In the genomic region with DNA sequence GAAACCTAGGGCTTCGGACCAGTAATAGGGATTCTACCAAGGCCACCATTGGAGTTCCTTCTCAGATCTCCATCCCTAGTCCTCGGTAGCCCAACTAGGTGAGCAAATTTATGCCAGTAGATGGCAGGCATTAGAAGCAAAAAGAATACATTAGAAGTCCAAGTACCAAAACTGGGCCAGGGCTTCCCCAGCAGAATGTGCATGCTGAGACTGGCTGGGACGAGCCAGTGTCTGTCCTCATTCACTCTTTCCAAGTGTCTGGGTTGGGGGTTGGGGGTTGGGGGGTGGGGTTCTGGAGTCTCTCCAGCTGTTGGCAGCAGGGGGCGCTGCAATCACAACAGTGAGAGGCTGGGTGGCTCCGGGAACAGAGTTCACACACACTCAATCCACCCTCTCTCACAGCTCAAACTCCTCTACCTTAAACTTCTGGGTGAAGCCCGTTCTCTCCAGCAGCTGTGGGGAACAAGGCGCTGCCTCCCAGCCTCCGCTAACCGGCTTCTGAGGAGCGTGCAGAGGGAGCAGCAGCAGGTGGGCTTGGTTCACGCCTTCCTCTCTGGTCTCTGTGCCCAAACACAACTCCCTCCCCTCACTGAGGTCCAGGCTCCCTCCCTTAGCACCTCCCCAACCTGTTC, we compare ENCODE assay signal across 9 cellular contexts. TPM values are rescaled to one million over a fixed set of nuclear protein-coding genes. Genes with fewer than 3 reads are reported as not detected.
DNase-seq lines count a peak whose midpoint lies in the region; ATAC-seq and TF ChIP-seq lines count a peak whose summit lies in the region.
"Had no signal": no experiment of that assay in that cellular context is flagged by ENCODE, and none has a peak within 500 bp of the region (broad histone marks: within the 10 kb centered on the region; RNA-seq: fewer than 3 reads in every experiment).

No MANE protein-coding gene starts in this region.

- H4K91ac ChIP-seq in neuronal stem cell (ENCODE audit: low read depth, low read length, poor library complexity), result no peak overlapping the region

- H3K4ac ChIP-seq in neuronal stem cell (ENCODE audit: low read length), result no peak overlapping the region

- WGBS in neuronal stem cell (ENCODE audit: extremely low coverage in 2 of 2, insufficient read length in 2 of 2, insufficient replicate concordance in 1 of 2), 2 donors, result no CpG with 5 or more reads among the region's 11 CpGs

- peak; percentile 44 for DNase-seq in NCI-H2081 (lab: John Stamatoyannopoulos, UW)
- no peak for DNase-seq in NCI-H2081 treated with DMSO at 0.1 percent for 48 hours (lab: John Stamatoyannopoulos, UW)
- peak; percentile 68 for DNase-seq in NCI-H146 (lab: John Stamatoyannopoulos, UW)
- peak; percentile 43 for DNase-seq in activated CD4-positive, alpha-beta memory T cell treated with anti-CD3 and anti-CD28 coated beads, Interleukin-2, amount 10 ng/mL, durations not matched to agents 7 days and 5 days
- DNase-seq in erythroblast (lab: John Stamatoyannopoulos, UW), result peak; percentile 35 to 51
- peak; percentile 47 for DNase-seq in neuronal stem cell (ENCODE audit: low spot score)
- DNase-seq in sciatic nerve (ENCODE audit: low spot score), result no peak
- DNase-seq in SIG-M5 (lab: John Stamatoyannopoulos, UW), result no peak

- H3K18ac ChIP-seq in neuronal stem cell (ENCODE audit: low read length), result peak overlapping the region; percentile 78

- H3K9me3 ChIP-seq in neuronal stem cell (replicated peaks in 1 of 2; ENCODE audit: control insufficient read depth in 2 of 2, insufficient read depth in 1 of 2, low read depth in 1 of 2, low read length in 2 of 2), result no peaks in the 10 kb centered on the region

- no peak overlapping the region for H3K27ac Mint-ChIP-seq in activated CD4-positive, alpha-beta memory T cell treated with anti-CD3 and anti-CD28 coated beads, Interleukin-2, amount 10 ng/mL, durations not matched to agents 7 days and 5 days

- peak overlapping the region; percentile 21 for H2AFZ ChIP-seq in neuronal stem cell (ENCODE audit: low read length)

- peak overlapping the region; percentile 25 for H2BK15ac ChIP-seq in neuronal stem cell (ENCODE audit: low read length)

- H3K4me2 ChIP-seq in neuronal stem cell (ENCODE audit: insufficient read depth, low read length, poor library complexity, severe bottlenecking), result peak overlapping the region; percentile 47

- no peaks in the 10 kb centered on the region for H3K4me1 Mint-ChIP-seq in activated CD4-positive, alpha-beta memory T cell treated with anti-CD3 and anti-CD28 coated beads, Interleukin-2, amount 10 ng/mL, durations not matched to agents 7 days and 5 days
- H3K4me1 Mint-ChIP-seq: CD8-positive, alpha-beta memory T cell had no signal

- no peak overlapping the region for H3K14ac ChIP-seq in neuronal stem cell (ENCODE audit: low read length)

- H3K27ac ChIP-seq in neuronal stem cell (replicated peaks; ENCODE audit: low read length), result no peak overlapping the region

- no peak overlapping the region for H3K4me3 ChIP-seq in neuronal stem cell (ENCODE audit: low read length in 2 of 2)

- H2BK120ac ChIP-seq in neuronal stem cell (ENCODE audit: low read depth, low read length), result no peak overlapping the region

- H3K23ac ChIP-seq in neuronal stem cell (ENCODE audit: low read depth, low read length, poor library complexity), result no peak overlapping the region

- no peaks in the 10 kb centered on the region for H3K36me3 Mint-ChIP-seq in activated CD4-positive, alpha-beta memory T cell treated with anti-CD3 and anti-CD28 coated beads, Interleukin-2, amount 10 ng/mL, durations not matched to agents 7 days and 5 days (ENCODE audit: low read depth)
- H3K36me3 Mint-ChIP-seq: CD8-positive, alpha-beta memory T cell had no signal

- peaks cover 0 to 3% of the 10 kb centered on the region in 2 donors for H3K4me1 ChIP-seq in neuronal stem cell (ENCODE audit: control insufficient read depth in 2 of 2, insufficient read depth in 1 of 2, low read depth in 1 of 2, low read length in 2 of 2)

- H3K27me3 ChIP-seq in neuronal stem cell (ENCODE audit: control insufficient read depth in 3 of 3, insufficient read depth in 3 of 3, low read depth in 1 of 3, low read length in 3 of 3), result peaks cover 0 to 10% (median 0%) of the 10 kb centered on the region in 3 experiments

- no peak for ATAC-seq in sciatic nerve

- no peaks in the 10 kb centered on the region for H3K79me1 ChIP-seq in neuronal stem cell (ENCODE audit: low read depth, low read length)

- no peaks in the 10 kb centered on the region for H3K36me3 ChIP-seq in neuronal stem cell (replicated peaks in 1 of 2; ENCODE audit: control insufficient read depth in 2 of 2, insufficient read depth in 2 of 2, low read length in 2 of 2)

- H3K9ac ChIP-seq in neuronal stem cell (ENCODE audit: low read depth, low read length, poor library complexity), result no peak overlapping the region

- no peak overlapping the region for H3K4me3 Mint-ChIP-seq in activated CD4-positive, alpha-beta memory T cell treated with anti-CD3 and anti-CD28 coated beads, Interleukin-2, amount 10 ng/mL, durations not matched to agents 7 days and 5 days
- H3K4me3 Mint-ChIP-seq: CD8-positive, alpha-beta memory T cell had no signal

- POLR2A ChIA-PET in activated CD4-positive, alpha-beta memory T cell treated with anti-CD3 and anti-CD28 coated beads, Interleukin-2, amount 10 ng/mL, durations not matched to agents 7 days and 5 days (lab: Charles Lee), result no interaction called here

- H3K9me3 Mint-ChIP-seq in activated CD4-positive, alpha-beta memory T cell treated with anti-CD3 and anti-CD28 coated beads, Interleukin-2, amount 10 ng/mL, durations not matched to agents 7 days and 5 days, result no peaks in the 10 kb centered on the region
- H3K9me3 Mint-ChIP-seq: CD8-positive, alpha-beta memory T cell had no signal

- intact Hi-C loops in sciatic nerve (cut with DNase I), result no loop called here

- H3K27me3 Mint-ChIP-seq in activated CD4-positive, alpha-beta memory T cell treated with anti-CD3 and anti-CD28 coated beads, Interleukin-2, amount 10 ng/mL, durations not matched to agents 7 days and 5 days, result peaks cover 20% of the 10 kb centered on the region

- no peak overlapping the region for H2BK5ac ChIP-seq in neuronal stem cell (ENCODE audit: low read length)

- no peak overlapping the region for H2BK12ac ChIP-seq in neuronal stem cell (ENCODE audit: low read length)

- no peak for TF ChIP-seq POLR2A in erythroblast (IDR thresholded peaks at IDR 0.05; ENCODE audit: low read length)

- no peak overlapping the region for H4K8ac ChIP-seq in neuronal stem cell (ENCODE audit: low read depth, low read length)

- no peak overlapping the region for H2AK5ac ChIP-seq in neuronal stem cell (ENCODE audit: low read depth, low read length)

- CTCF ChIA-PET in activated CD4-positive, alpha-beta memory T cell treated with anti-CD3 and anti-CD28 coated beads, Interleukin-2, amount 10 ng/mL, durations not matched to agents 7 days and 5 days (lab: Charles Lee), result interaction anchor here (0.6 to 1.8 kb wide), 4 partner anchors 8 to 134 kb away, joined by 3 to 10 read pairs (median 3); no protein-coding TSS in a partner anchor

RNA-seq across cellular contexts. Expression of gene BTG4, which starts 57.5 kb away (rescaled TPM):
- total RNA-seq in activated CD4-positive, alpha-beta memory T cell treated with anti-CD3 and anti-CD28 coated beads, Interleukin-2, amount 10 ng/mL, durations not matched to agents 7 days and 5 days, result not detected
- polyA plus RNA-seq in neuronal stem cell (2013, experiment 1 of 2), result 0.07 TPM
- 0.04 TPM for polyA plus RNA-seq in neuronal stem cell (2013, experiment 2 of 2)
- not detected for total RNA-seq in sciatic nerve
- total RNA-seq: CD8-positive, alpha-beta memory T cell had no signal
- polyA plus RNA-seq: CD8-positive, alpha-beta memory T cell had no signal

RNA-seq across cellular contexts. Expression of gene HOATZ, which starts 59.9 kb away (rescaled TPM):
- total RNA-seq in activated CD4-positive, alpha-beta memory T cell treated with anti-CD3 and anti-CD28 coated beads, Interleukin-2, amount 10 ng/mL, durations not matched to agents 7 days and 5 days, result not detected
- 0.11 TPM for polyA plus RNA-seq in neuronal stem cell (2013, experiment 1 of 2)
- polyA plus RNA-seq in neuronal stem cell (2013, experiment 2 of 2), result not detected
- not detected for total RNA-seq in sciatic nerve
- total RNA-seq: CD8-positive, alpha-beta memory T cell had no signal
- polyA plus RNA-seq: CD8-positive, alpha-beta memory T cell had no signal

Comparison
In these comparisons a context has a peak if more than half of its experiments do, and no peak if none do; other contexts are left out.
1. DNase-seq: peak in NCI-H2081 (2 of 2), NCI-H146 (single experiment), activated CD4-positive, alpha-beta memory T cell treated with anti-CD3 and anti-CD28 coated beads, Interleukin-2, amount 10 ng/mL, durations not matched to agents 7 days and 5 days (single experiment), erythroblast (2 of 2) and neuronal stem cell (single experiment); none in NCI-H2081 treated with DMSO at 0.1 percent for 48 hours (single experiment), sciatic nerve (single experiment) and SIG-M5 (single experiment).